8 cellular contexts compared by ENCODE assay signal in the genomic region with DNA sequence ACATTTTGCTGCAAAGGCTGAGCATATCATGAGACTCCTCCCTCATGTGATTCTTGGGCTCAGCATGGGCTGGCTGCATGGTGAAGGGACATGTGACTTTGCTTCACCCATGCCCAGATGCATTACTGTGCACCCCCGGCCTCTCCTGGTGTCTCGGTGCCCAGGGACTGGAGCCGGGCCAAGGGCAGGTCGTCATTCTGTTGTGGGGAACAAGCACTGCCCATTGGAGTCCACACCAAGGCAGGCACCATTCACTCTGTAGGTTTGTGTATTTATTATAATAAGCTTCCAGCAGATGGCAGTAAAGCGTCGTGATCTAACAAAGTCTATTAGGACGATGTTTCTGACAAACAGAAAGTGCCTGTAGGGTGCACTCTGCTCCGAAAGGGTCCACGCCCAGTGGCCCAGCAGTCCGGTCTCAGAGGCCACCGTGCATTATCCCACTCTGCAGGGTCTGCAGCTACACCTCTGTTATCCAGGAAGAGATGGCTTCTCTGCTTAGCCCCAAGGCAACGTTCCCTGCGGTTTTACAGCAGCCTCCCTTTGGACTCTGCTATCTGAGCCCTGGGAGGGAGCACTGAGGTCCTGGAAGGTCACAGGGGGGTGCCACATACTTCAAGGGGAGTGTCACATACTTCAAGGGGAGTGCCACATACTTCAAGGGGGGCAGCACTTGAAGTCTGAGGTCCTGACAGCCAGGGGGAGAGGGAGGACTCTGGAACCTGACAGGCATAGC.
A peak's percentile ranks its signal among the peaks of the same experiment; 100 is the strongest.
DNase-seq lines count a peak whose midpoint lies in the region; ATAC-seq and TF ChIP-seq lines count a peak whose summit lies in the region.

No MANE protein-coding gene starts in this region.

- no peaks in the 10 kb centered on the region for H3K36me3 ChIP-seq in muscle layer of colon (ENCODE audit: insufficient read depth, low read length)

- no peak overlapping the region for H3K27ac ChIP-seq in muscle layer of colon (ENCODE audit: low read depth, low read length)
- no peak overlapping the region for H3K27ac ChIP-seq in substantia nigra (ENCODE audit: low read depth, low read length, poor library complexity, severe bottlenecking)

- no peaks in the 10 kb centered on the region for H3K27me3 ChIP-seq in muscle layer of colon (ENCODE audit: control insufficient read depth in 1 of 2, insufficient read depth in 2 of 2, low read length in 2 of 2)

- H3K9ac ChIP-seq in muscle layer of colon (ENCODE audit: low read length) = no peak overlapping the region

- H3K9me3 ChIP-seq in muscle layer of colon (ENCODE audit: low read length) = no peaks in the 10 kb centered on the region

- peak; percentile 65 for TF ChIP-seq CTCF in epithelial cell of proximal tubule (conservative IDR thresholded peaks at IDR 0.05; ENCODE audit: low read depth, low read length)

- H3K4me1 ChIP-seq in muscle layer of colon (ENCODE audit: insufficient read depth, low read length) = peaks cover 3% of the 10 kb centered on the region

- H3K4me3 ChIP-seq in epithelial cell of proximal tubule (ENCODE audit: low read depth, low read length) (peak overlapping the region; percentile 39), muscle layer of colon (ENCODE audit: low read depth in 1 of 2, low read length in 2 of 2) (peak overlapping the region; percentile 40 to 50)

- DNase-seq in DMS153 (lab: John Stamatoyannopoulos, UW) (peak; percentile 76), HK-2 (ENCODE audit: unreplicated experiment) (peak; percentile 25), NCI-H82 (lab: John Stamatoyannopoulos, UW) (peak; percentile 95), epithelial cell of proximal tubule (ENCODE audit: low read depth) (peak; percentile 43), substantia nigra (lab: John Stamatoyannopoulos, UW) (peak in 33 of 49 donors; percentile 4 to 66 (median 26))
- peak; percentile 68 for DNase-seq in activated CD8-positive, alpha-beta memory T cell treated with anti-CD3 and anti-CD28 coated beads for 24 hours

- ATAC-seq in GM21367 (IDR thresholded peaks at IDR 0.05; ENCODE audit: unreplicated experiment) = peak; percentile 98

Comparison
In these comparisons a context has a peak if more than half of its experiments do, and no peak if none do; other contexts are left out.
1. DNase-seq: peak in every context shown above with its lines; median percentile 95 in NCI-H82; 76 in DMS153; 68 in activated CD8-positive, alpha-beta memory T cell treated with anti-CD3 and anti-CD28 coated beads for 24 hours; 43 in epithelial cell of proximal tubule; 26 in substantia nigra; 25 in HK-2.